Comparison of ENCODE assay signal across 8 cellular contexts in genomic region chr19:11694533-11695439, GRCh38. TPM values are rescaled to one million over a fixed set of nuclear protein-coding genes. Genes with fewer than 3 reads are reported as not detected.
A peak's percentile ranks its signal among the peaks of the same experiment; 100 is the strongest.
DNase-seq lines count a peak whose midpoint lies in the region; ATAC-seq and TF ChIP-seq lines count a peak whose summit lies in the region.

No MANE protein-coding gene starts in this region.

- H3K27me3 ChIP-seq in Loucy (ENCODE audit: insufficient read depth, low read length, poor library complexity, severe bottlenecking) (peaks cover 8% of the 10 kb centered on the region), SK-N-SH (ENCODE audit: insufficient read depth) (no peaks in the 10 kb centered on the region), suprapubic skin (no peaks in the 10 kb centered on the region)

- no peaks in the 10 kb centered on the region for H4K20me1 ChIP-seq in Loucy (ENCODE audit: insufficient read depth, low read length, poor library complexity, severe bottlenecking)
- no peaks in the 10 kb centered on the region for H4K20me1 ChIP-seq in SK-N-SH (ENCODE audit: insufficient read depth)

- H3K36me3 Mint-ChIP-seq in activated naive CD4-positive, alpha-beta T cell treated with anti-CD3 and anti-CD28 coated beads, Interleukin-2, amount 50 U/mL, for 24 hours: peaks cover 2% of the 10 kb centered on the region

- TF ChIP-seq POLR2A in suprapubic skin (IDR thresholded peaks at IDR 0.05): no peak

- no peaks in the 10 kb centered on the region for H3K9me2 ChIP-seq in Loucy (replicated peaks; ENCODE audit: low read depth, low read length)
- H3K9me2 ChIP-seq in SK-N-SH: no peaks in the 10 kb centered on the region

- H2AFZ ChIP-seq in Loucy (ENCODE audit: low read length) (peak overlapping the region; percentile 100), SK-N-SH (ENCODE audit: low read depth) (peak overlapping the region; percentile 98)

- CTCF ChIA-PET in SK-N-SH (lab: Yijun Ruan, JAX): interaction anchor here (0.9 to 1.3 kb wide), 6 partner anchors 41 to 294 kb away, joined by 3 to 5 read pairs (median 4); partner anchors contain the start of genes ZNF441, ZNF491 and ZNF823

- peak overlapping the region; percentile 97 for H3K4me2 ChIP-seq in Loucy (ENCODE audit: low read depth, low read length, poor library complexity, severe bottlenecking)
- peak overlapping the region; percentile 94 for H3K4me2 ChIP-seq in SK-N-SH

- H3K36me3 ChIP-seq in Loucy (ENCODE audit: insufficient read depth, low read length) (no peaks in the 10 kb centered on the region), SK-N-SH (replicated peaks in 1 of 2; ENCODE audit: control insufficient read depth in 1 of 2, insufficient read depth in 2 of 2, low read length in 1 of 2) (no peaks in the 10 kb centered on the region), suprapubic skin (no peaks in the 10 kb centered on the region)

- H3K4me3 ChIP-seq in Loucy (ENCODE audit: low read length, poor library complexity, severe bottlenecking) (peak overlapping the region; percentile 91), SK-N-SH (ENCODE audit: low read depth in 2 of 2, low read length in 1 of 2) (peak overlapping the region; percentile 71 to 89), suprapubic skin (peak overlapping the region; percentile 68)

- H3K9ac ChIP-seq in Loucy (ENCODE audit: low read depth, low read length, poor library complexity, severe bottlenecking) (peak overlapping the region; percentile 70), SK-N-SH (peak overlapping the region; percentile 69; the same call in 1 of the 2 replicates)

- TF ChIP-seq CTCF in Loucy (conservative IDR thresholded peaks at IDR 0.05; ENCODE audit: low read length) (no peak), SK-N-SH (IDR thresholded peaks at IDR 0.05) (no peak), omental fat pad (IDR thresholded peaks at IDR 0.05) (no peak), suprapubic skin (IDR thresholded peaks at IDR 0.05) (no peak)

- POLR2A ChIA-PET in SK-N-SH (lab: Yijun Ruan, JAX): interaction anchor here (1.0 to 2.0 kb wide), 2 partner anchors 41 to 72 kb away, joined by 3 to 7 read pairs; partner anchors contain the start of gene ZNF441

- no peaks in the 10 kb centered on the region for H3K9me3 ChIP-seq in Loucy (ENCODE audit: insufficient read depth, low read depth, low read length)
- no peaks in the 10 kb centered on the region for H3K9me3 ChIP-seq in SK-N-SH
- no peaks in the 10 kb centered on the region for H3K9me3 ChIP-seq in suprapubic skin

- H3K79me2 ChIP-seq in Loucy (ENCODE audit: insufficient read depth, low read length) (no peaks in the 10 kb centered on the region), SK-N-SH (ENCODE audit: insufficient read depth) (no peaks in the 10 kb centered on the region)

- H3K27ac ChIP-seq in SK-N-SH (ENCODE audit: low read depth in 2 of 2, low read length in 1 of 2) (peak overlapping the region; percentile 31 to 65; a peak in 3 of 4 replicates), suprapubic skin (peak overlapping the region; percentile 64)

- H3K27ac Mint-ChIP-seq in activated naive CD4-positive, alpha-beta T cell treated with anti-CD3 and anti-CD28 coated beads, Interleukin-2, amount 50 U/mL, for 24 hours: no peak overlapping the region

- WGBS in SK-N-SH (ENCODE audit: low lambda C conversion rate): 11% methylated on average over 25 of the region's 61 CpGs
- 7% methylated on average over 34 of the region's 61 CpGs for WGBS in suprapubic skin

- ATAC-seq in GM21576 (IDR thresholded peaks at IDR 0.05; ENCODE audit: unreplicated experiment) (peak; percentile 82), omental fat pad (ENCODE audit: low FRiP score) (peak; percentile 99)

- TF ChIP-seq EP300 in SK-N-SH (IDR thresholded peaks at IDR 0.05; ENCODE audit: borderline replicate concordance in 1 of 2, low read depth in 1 of 2, low read length in 1 of 2) (no peak), suprapubic skin (IDR thresholded peaks at IDR 0.05) (no peak)

- H3F3A ChIP-seq in Loucy (ENCODE audit: low read depth) (no peaks in the 10 kb centered on the region), SK-N-SH (replicated peaks; ENCODE audit: insufficient read depth) (peaks cover 3% of the 10 kb centered on the region)

- TF ChIP-seq RAD21 in SK-N-SH (IDR thresholded peaks at IDR 0.05; ENCODE audit: low read length): no peak

- H3K27me3 Mint-ChIP-seq in activated naive CD4-positive, alpha-beta T cell treated with anti-CD3 and anti-CD28 coated beads, Interleukin-2, amount 50 U/mL, for 24 hours: peaks cover 26% of the 10 kb centered on the region

- H3K4me1 Mint-ChIP-seq in activated naive CD4-positive, alpha-beta T cell treated with anti-CD3 and anti-CD28 coated beads, Interleukin-2, amount 50 U/mL, for 24 hours: peaks cover 12% of the 10 kb centered on the region

- H3K4me1 ChIP-seq in Loucy (ENCODE audit: insufficient read depth, low read length, poor library complexity, severe bottlenecking): peaks cover 15% of the 10 kb centered on the region
- H3K4me1 ChIP-seq in SK-N-SH (ENCODE audit: control insufficient read depth in 1 of 2, insufficient read depth in 2 of 2, low read depth in 1 of 2, low read length in 1 of 2): peaks cover 0 to 3% of the 10 kb centered on the region in 2 experiments; a peak in 2 of 4 replicates
- H3K4me1 ChIP-seq in suprapubic skin: peaks cover 13% of the 10 kb centered on the region

- peak overlapping the region; percentile 98 for H3K4me3 Mint-ChIP-seq in activated naive CD4-positive, alpha-beta T cell treated with anti-CD3 and anti-CD28 coated beads, Interleukin-2, amount 50 U/mL, for 24 hours

- DNase-seq in CMK (ENCODE audit: low read depth) (peak; percentile 95), SK-N-SH (peak; percentile 95), glomerular visceral epithelial cell (ENCODE audit: extremely low spot score) (peak; percentile 89), omental fat pad (ENCODE audit: low spot score) (peak; percentile 98), suprapubic skin (ENCODE audit: low spot score in 2 of 2) (peak; percentile 97 to 98)

- H3K9me3 Mint-ChIP-seq in activated naive CD4-positive, alpha-beta T cell treated with anti-CD3 and anti-CD28 coated beads, Interleukin-2, amount 50 U/mL, for 24 hours: no peaks in the 10 kb centered on the region

TF ChIP-seq in SK-N-SH, 30 proteins besides CTCF, POLR2A, EP300 and RAD21:
- peak; percentile 97 for TF ChIP-seq PBX3 (IDR thresholded peaks at IDR 0.05)
- peak; percentile 68 for TF ChIP-seq CHD2 (IDR thresholded peaks at IDR 0.05; ENCODE audit: low read length, partially characterized antibody)
- TF ChIP-seq JUND (IDR thresholded peaks at IDR 0.05): no peak
- TF ChIP-seq POLR2AphosphoS5 (IDR thresholded peaks at IDR 0.05; ENCODE audit: low read depth, low read length): peak; percentile 64; the same call in 1 of the 2 replicates
- peak; percentile 67; the same call in 1 of the 2 replicates for TF ChIP-seq RFX5 (IDR thresholded peaks at IDR 0.05; ENCODE audit: low read length)
- 0 out of 2 replicates have a peak, but pooled peaks have one; percentile 45 for TF ChIP-seq MAX (IDR thresholded peaks at IDR 0.05; ENCODE audit: low read depth)
- no peak for TF ChIP-seq IRF3 (IDR thresholded peaks at IDR 0.05; ENCODE audit: low read depth, low read length)
- TF ChIP-seq SIN3A (IDR thresholded peaks at IDR 0.05; ENCODE audit: borderline replicate concordance, low read depth, low read length): peak; percentile 80; the same call in 1 of the 2 replicates
- TF ChIP-seq FOSL2 (IDR thresholded peaks at IDR 0.05; ENCODE audit: borderline replicate concordance, low read depth): no peak
- peak; percentile 97 for TF ChIP-seq MXI1 (IDR thresholded peaks at IDR 0.05; ENCODE audit: low read depth, low read length)
- TF ChIP-seq GATA2 (CRISPR knock-in tag; IDR thresholded peaks at IDR 0.05): no peak

RNA-seq across cellular contexts. Expression of gene ZNF823, which starts 44.0 kb away (rescaled TPM):
- 1.5 and 2.2 TPM in 2 replicates for polyA plus RNA-seq in SK-N-SH (2012; rRNA removed)
- 2.1 TPM in 2 replicates for polyA plus RNA-seq in SK-N-SH (2012; cell fraction: cytosol; rRNA removed)
- 2.2 and 4.4 TPM in 2 replicates for polyA plus RNA-seq in SK-N-SH (2012; cell fraction: nucleus; rRNA removed)
- total RNA-seq in omental fat pad: 10 to 100 TPM in 1 of 4 donors, 1 to 10 TPM in 3; 3.4 to 14.2 (median 5.4) TPM
- total RNA-seq in suprapubic skin: 10 to 100 TPM in 2 of 4 donors, 1 to 10 TPM in 2; 6.8 to 12.3 (median 10.1) TPM

Comparison
In these comparisons a context has a peak if more than half of its experiments do, and no peak if none do; other contexts are left out.
1. Peak in every context shown above with its lines: DNase-seq, ATAC-seq, H3K4me3 ChIP-seq and H3K27ac ChIP-seq.